In genomic region chr5:110757118-110757729, GRCh38 we compare ENCODE assay signal across 8 cellular contexts. TPM values are rescaled to one million over a fixed set of nuclear protein-coding genes. Genes with fewer than 3 reads are reported as not detected.
A peak's percentile ranks its signal among the peaks of the same experiment; 100 is the strongest.
DNase-seq lines count a peak whose midpoint lies in the region; ATAC-seq and TF ChIP-seq lines count a peak whose summit lies in the region.

No MANE protein-coding gene starts in this region.

- H3K27me3 Mint-ChIP-seq in activated T-helper 1 cell treated with anti-CD3 and anti-CD28 coated beads, Interleukin-12 subunit alpha, Interleukin-12 subunit beta, Interleukin-2, Interleukin-4 antibody, amounts not matched to agents 30 ng/mL and 10 ng/mL and 1 ng/mL, durations not matched to agents 14 hours and 24 hours and 36 hours (ENCODE audit: insufficient read depth) = no peaks in the 10 kb centered on the region

- no peaks in the 10 kb centered on the region for H3K36me3 ChIP-seq in testis (ENCODE audit: low read depth, missing control alignments)

- peaks cover 31% of the 10 kb centered on the region for H3K4me1 Mint-ChIP-seq in activated T-helper 1 cell treated with anti-CD3 and anti-CD28 coated beads, Interleukin-12 subunit alpha, Interleukin-12 subunit beta, Interleukin-2, Interleukin-4 antibody, amounts not matched to agents 30 ng/mL and 10 ng/mL and 1 ng/mL, durations not matched to agents 14 hours and 24 hours and 36 hours (ENCODE audit: low read depth)

- ATAC-seq in GM19397 (IDR thresholded peaks at IDR 0.05; ENCODE audit: unreplicated experiment) = no peak

- no peaks in the 10 kb centered on the region for H3K9me3 Mint-ChIP-seq in activated T-helper 1 cell treated with anti-CD3 and anti-CD28 coated beads, Interleukin-12 subunit alpha, Interleukin-12 subunit beta, Interleukin-2, Interleukin-4 antibody, amounts not matched to agents 30 ng/mL and 10 ng/mL and 1 ng/mL, durations not matched to agents 14 hours and 24 hours and 36 hours

- no peak overlapping the region for H3K4me3 Mint-ChIP-seq in activated T-helper 1 cell treated with anti-CD3 and anti-CD28 coated beads, Interleukin-12 subunit alpha, Interleukin-12 subunit beta, Interleukin-2, Interleukin-4 antibody, amounts not matched to agents 30 ng/mL and 10 ng/mL and 1 ng/mL, durations not matched to agents 14 hours and 24 hours and 36 hours

- WGBS in testis, 2 donors = 59 to 67% methylated on average over 4 of the region's 4 CpGs

- no peaks in the 10 kb centered on the region for H3K9me3 ChIP-seq in testis

- intact Hi-C loops in activated T-helper 1 cell treated with anti-CD3 and anti-CD28 coated beads, Interleukin-12 subunit alpha, Interleukin-12 subunit beta, Interleukin-2, Interleukin-4 antibody, amounts not matched to agents 30 ng/mL and 10 ng/mL and 1 ng/mL, durations not matched to agents 14 hours and 24 hours and 36 hours (cut with micrococcal nuclease) = loop anchor here (1.0 to 2.0 kb wide), 5 partner anchors 108 to 522 kb away; partner anchors contain the start of gene WDR36
- intact Hi-C loops in testis (cut with DNase I; ENCODE audit: low total_unique reads) = no loop called here

- H3K4me3 ChIP-seq in testis = no peak overlapping the region

- DNase-seq in A172 (ENCODE audit: low spot score) = peak; percentile 61
- peak; percentile 17 for DNase-seq in DMS79 treated with DMSO at 0.1 percent for 48 hours (lab: John Stamatoyannopoulos, UW)
- DNase-seq in NCI-H1105 treated with DMSO at 0.1 percent for 48 hours (lab: John Stamatoyannopoulos, UW) = peak; percentile 30
- peak; percentile 12 for DNase-seq in activated T-helper 1 cell treated with anti-CD3 and anti-CD28 coated beads, Interleukin-12 subunit alpha, Interleukin-12 subunit beta, Interleukin-2, Interleukin-4 antibody, amounts not matched to agents 30 ng/mL and 10 ng/mL and 1 ng/mL, durations not matched to agents 14 hours and 24 hours and 36 hours (ENCODE audit: low spot score)
- DNase-seq in iPS-NIHi11 (ENCODE audit: low spot score) = peak; percentile 26
- DNase-seq in testis = peak; percentile 22
- DNase-seq in effector CD8-positive, alpha-beta T cell (lab: John Stamatoyannopoulos, UW) = no peak

- H3K27me3 ChIP-seq in testis = no peaks in the 10 kb centered on the region

- TF ChIP-seq CTCF in testis (IDR thresholded peaks at IDR 0.05) = peak in 2 of 3 experiments; percentile 49 to 70

- TF ChIP-seq POLR2A in testis (IDR thresholded peaks at IDR 0.05) = no peak

- H3K27ac ChIP-seq in testis = no peak overlapping the region

- peaks cover 28% of the 10 kb centered on the region for H3K36me3 Mint-ChIP-seq in activated T-helper 1 cell treated with anti-CD3 and anti-CD28 coated beads, Interleukin-12 subunit alpha, Interleukin-12 subunit beta, Interleukin-2, Interleukin-4 antibody, amounts not matched to agents 30 ng/mL and 10 ng/mL and 1 ng/mL, durations not matched to agents 14 hours and 24 hours and 36 hours (ENCODE audit: low read depth)

- no peaks in the 10 kb centered on the region for H3K4me1 ChIP-seq in testis

- no peak overlapping the region for H3K27ac Mint-ChIP-seq in activated T-helper 1 cell treated with anti-CD3 and anti-CD28 coated beads, Interleukin-12 subunit alpha, Interleukin-12 subunit beta, Interleukin-2, Interleukin-4 antibody, amounts not matched to agents 30 ng/mL and 10 ng/mL and 1 ng/mL, durations not matched to agents 14 hours and 24 hours and 36 hours

RNA-seq across cellular contexts. Expression of gene SLC25A46, which starts 18.4 kb away (rescaled TPM):
- 109 and 112 TPM in 2 replicates for total RNA-seq in A172 (2014; rRNA removed; shearing (Covaris generic))
- 54.6 and 55.4 TPM in 2 replicates for total RNA-seq in activated T-helper 1 cell treated with anti-CD3 and anti-CD28 coated beads, Interleukin-12 subunit alpha, Interleukin-12 subunit beta, Interleukin-2, Interleukin-4 antibody, amounts not matched to agents 30 ng/mL and 10 ng/mL and 1 ng/mL, durations not matched to agents 14 hours and 24 hours and 36 hours
- total RNA-seq in testis = 10 to 100 TPM; 42.3 to 42.9 TPM
- 38.4 TPM for polyA plus RNA-seq in testis (ENCODE audit: insufficient read depth, low read depth, low replicate concordance)

RNA-seq across cellular contexts. Expression of gene TMEM232, which starts 30.8 kb away (rescaled TPM):
- 0.14 and 1.5 TPM in 2 replicates for total RNA-seq in A172 (2014; rRNA removed; shearing (Covaris generic))
- total RNA-seq in activated T-helper 1 cell treated with anti-CD3 and anti-CD28 coated beads, Interleukin-12 subunit alpha, Interleukin-12 subunit beta, Interleukin-2, Interleukin-4 antibody, amounts not matched to agents 30 ng/mL and 10 ng/mL and 1 ng/mL, durations not matched to agents 14 hours and 24 hours and 36 hours = 0.61 and 1.3 TPM in 2 replicates
- total RNA-seq in testis = 10 to 100 TPM; 28.1 to 42.6 TPM
- 32.0 TPM for polyA plus RNA-seq in testis (ENCODE audit: insufficient read depth, low read depth, low replicate concordance)

Comparison
In these comparisons a context has a peak if more than half of its experiments do, and no peak if none do; other contexts are left out.
1. RNA of gene TMEM232, which starts 30.8 kb away (total RNA-seq): 28.1 to 42.6 TPM in testis; 0.14 to 1.5 TPM in A172 and 0.61 to 1.3 TPM in activated T-helper 1 cell treated with anti-CD3 and anti-CD28 coated beads, Interleukin-12 subunit alpha, Interleukin-12 subunit beta, Interleukin-2, Interleukin-4 antibody, amounts not matched to agents 30 ng/mL and 10 ng/mL and 1 ng/mL, durations not matched to agents 14 hours and 24 hours and 36 hours; every median in the first group is over 10 times any median in the second.